ENCODE assay signal across 9 cellular contexts in genomic region chr19:54217522-54218247, GRCh38. TPM values are rescaled to one million over a fixed set of nuclear protein-coding genes. Genes with fewer than 3 reads are reported as not detected.
"Had no signal": no experiment of that assay in that cellular context is flagged by ENCODE, and none has a peak within 500 bp of the region (broad histone marks: within the 10 kb centered on the region; RNA-seq: fewer than 3 reads in every experiment).

No MANE protein-coding gene starts in this region.

RNA-seq across cellular contexts. Expression of gene LILRB3, which starts 5.1 kb away (rescaled TPM):
- total RNA-seq: activated CD4-positive, alpha-beta T cell treated with anti-CD3 and anti-CD28 coated beads for 36 hours; activated CD8-positive, alpha-beta memory T cell treated with anti-CD3 and anti-CD28 coated beads for 36 hours; activated naive CD4-positive, alpha-beta T cell treated with anti-CD3 and anti-CD28 coated beads for 36 hours; bronchial epithelial cell; dermis microvascular lymphatic vessel endothelial cell; endodermal cell; foreskin keratinocyte had no signal

RNA-seq across cellular contexts. Expression of gene LILRA6, which starts 24.9 kb away (rescaled TPM):
- total RNA-seq: activated CD4-positive, alpha-beta T cell treated with anti-CD3 and anti-CD28 coated beads for 36 hours; activated CD8-positive, alpha-beta memory T cell treated with anti-CD3 and anti-CD28 coated beads for 36 hours; activated CD8-positive, alpha-beta memory T cell treated with anti-CD3 and anti-CD28 coated beads, Interleukin-2, amount 10 ng/mL, durations not matched to agents 7 days and 5 days; activated naive CD4-positive, alpha-beta T cell treated with anti-CD3 and anti-CD28 coated beads for 36 hours; activated T-helper 2 cell treated with anti-CD3 and anti-CD28 coated beads, Interferon-gamma antibody, Interleukin-2, Interleukin-4, amounts not matched to agents 10 μg/mL and 5 μg/mL and 100 μg/mL, durations not matched to agents 14 hours and 24 hours and 36 hours; bronchial epithelial cell; dermis microvascular lymphatic vessel endothelial cell; endodermal cell; foreskin keratinocyte had no signal
